ENCODE assay signal across 9 cellular contexts in the genomic region with DNA sequence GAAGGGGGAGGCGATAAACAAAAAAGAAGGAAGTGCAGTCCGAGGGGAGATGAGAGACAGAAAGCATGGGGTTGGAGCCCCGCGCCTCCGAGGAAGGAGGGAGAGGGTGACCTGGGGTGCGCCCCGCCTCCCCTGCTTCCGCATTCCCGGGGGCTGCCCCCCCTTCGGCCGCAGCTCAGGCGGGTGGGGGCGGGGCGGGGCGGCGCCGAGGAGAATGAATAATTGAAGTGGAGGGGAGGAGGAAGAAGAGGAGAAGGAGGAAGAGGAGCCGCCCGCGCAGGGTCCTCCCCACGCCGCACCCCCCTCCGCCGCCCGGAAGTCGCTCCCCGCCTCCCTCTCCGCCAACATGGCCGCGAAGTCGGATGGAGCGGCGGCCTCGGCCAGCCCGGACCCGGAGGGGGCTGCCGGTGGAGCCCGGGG. TPM values are rescaled to one million over a fixed set of nuclear protein-coding genes. Genes with fewer than 3 reads are reported as not detected.
A peak's percentile ranks its signal among the peaks of the same experiment; 100 is the strongest.
DNase-seq lines count a peak whose midpoint lies in the region; ATAC-seq, FAIRE-seq and TF ChIP-seq lines count a peak whose summit lies in the region.
"Had no signal": no experiment of that assay in that cellular context is flagged by ENCODE, and none has a peak within 500 bp of the region (broad histone marks: within the 10 kb centered on the region; RNA-seq: fewer than 3 reads in every experiment).

A gene with protein sequence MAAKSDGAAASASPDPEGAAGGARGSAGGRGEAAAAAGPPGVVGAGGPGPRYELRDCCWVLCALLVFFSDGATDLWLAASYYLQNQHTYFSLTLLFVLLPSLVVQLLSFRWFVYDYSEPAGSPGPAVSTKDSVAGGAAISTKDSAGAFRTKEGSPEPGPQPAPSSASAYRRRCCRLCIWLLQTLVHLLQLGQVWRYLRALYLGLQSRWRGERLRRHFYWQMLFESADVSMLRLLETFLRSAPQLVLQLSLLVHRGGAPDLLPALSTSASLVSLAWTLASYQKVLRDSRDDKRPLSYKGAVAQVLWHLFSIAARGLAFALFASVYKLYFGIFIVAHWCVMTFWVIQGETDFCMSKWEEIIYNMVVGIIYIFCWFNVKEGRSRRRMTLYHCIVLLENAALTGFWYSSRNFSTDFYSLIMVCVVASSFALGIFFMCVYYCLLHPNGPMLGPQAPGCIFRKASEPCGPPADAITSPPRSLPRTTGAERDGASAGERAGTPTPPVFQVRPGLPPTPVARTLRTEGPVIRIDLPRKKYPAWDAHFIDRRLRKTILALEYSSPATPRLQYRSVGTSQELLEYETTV (plus strand): TSS at position 322 of the 420 bp plus-strand sequence. CDS start 25 bp downstream, at position 347.

- peaks cover 0 to 5% (median 0%) of the 10 kb centered on the region in 5 experiments for H3K9me3 Mint-ChIP-seq in brain

- H3K27me3 Mint-ChIP-seq in brain, result peaks cover 53% of the 10 kb centered on the region

- no peaks in the 10 kb centered on the region for H3K36me3 ChIP-seq in pancreas
- H3K36me3 ChIP-seq in vagina, result no peaks in the 10 kb centered on the region

- intact Hi-C loops in pancreas (cut with DNase I), result no loop called here
- intact Hi-C loops in vagina (cut with DNase I), result no loop called here

- no peak for TF ChIP-seq CTCF in brain (conservative IDR thresholded peaks at IDR 0.05)
- no peak for TF ChIP-seq CTCF in pancreas (IDR thresholded peaks at IDR 0.05)
- no peak for TF ChIP-seq CTCF in vagina (IDR thresholded peaks at IDR 0.05)

- ATAC-seq in pancreas, result peak in 3 of 4 donors; percentile 10 to 67 (median 60)

- H3K27ac ChIP-seq in pancreas (no peak within 1 kb of the TSS), vagina (no peak within 1 kb of the TSS)
- H3K27ac ChIP-seq: C4-2B had no signal

- WGBS in pancreas, 2 donors, result 0 to 2% methylated on average over 13 to 38 of the region's 38 CpGs

- H3K27me3 ChIP-seq in pancreas (peaks cover 0 to 11% (median 2%) of the 10 kb centered on the region in 4 donors), vagina (no peaks in the 10 kb centered on the region)

- no peak for TF ChIP-seq POLR2A in vagina (IDR thresholded peaks at IDR 0.05)

- no peaks in the 10 kb centered on the region for H3K36me3 Mint-ChIP-seq in brain

- peak; percentile 74 for DNase-seq in SIG-M5 treated with dmso at 0.1 percent for 504 hours (lab: John Stamatoyannopoulos, UW; ENCODE audit: unreplicated experiment)
- no peak for DNase-seq in SIG-M5 (lab: John Stamatoyannopoulos, UW)
- DNase-seq in NCI-H2196 treated with DMSO at 0.1 percent for 48 hours (lab: John Stamatoyannopoulos, UW; ENCODE audit: unreplicated experiment), result peak; percentile 60
- DNase-seq in pancreas, result peak in 1 of 6 donors; percentile 59
- no peak for DNase-seq in vagina (ENCODE audit: extremely low spot score in 2 of 2)
- DNase-seq in middle frontal gyrus (ENCODE audit: extremely low spot score, low spot score), result no peak
- no peak for DNase-seq in NCI-H446 treated with DMSO at 0.1 percent for 48 hours (lab: John Stamatoyannopoulos, UW)

- peak within 1 kb of the TSS; percentile 83 to 95 (median 93) for H3K27ac Mint-ChIP-seq in brain

- peaks cover 52% of the 10 kb centered on the region for H3K4me1 Mint-ChIP-seq in brain

- no peak for FAIRE-seq in pancreas (lab: Jason Lieb, UNC)

- H3K9me3 ChIP-seq in pancreas, result no peaks in the 10 kb centered on the region
- H3K9me3 ChIP-seq in vagina, result no peaks in the 10 kb centered on the region

- peak within 1 kb of the TSS; percentile 88 to 94 (median 92) for H3K4me3 Mint-ChIP-seq in brain

- peak within 1 kb of the TSS in 2 of 4 donors; percentile 10 to 22 for H3K4me3 ChIP-seq in pancreas
- H3K4me3 ChIP-seq in vagina, result no peak within 1 kb of the TSS

- H3K4me1 ChIP-seq in pancreas (no peaks in the 10 kb centered on the region), vagina (peaks cover 5% of the 10 kb centered on the region)

RNA-seq across cellular contexts. Expression of the gene that starts here (rescaled TPM):
- polyA plus RNA-seq in brain (ENCODE audit: insufficient read depth, low read depth, low replicate concordance) (16.0 TPM), pancreas (1 to 10 TPM in 1 of 2 donors, under 1 TPM in 1; 0.42 to 1.2 TPM)
- total RNA-seq in pancreas (under 1 TPM; 0.05 to 0.46 (median 0.20) TPM), vagina (not detected)

Comparison
In these comparisons a context has a peak if more than half of its experiments do, and no peak if none do; other contexts are left out.
1. DNase-seq: peak in SIG-M5 treated with dmso at 0.1 percent for 504 hours (single experiment) and NCI-H2196 treated with DMSO at 0.1 percent for 48 hours (single experiment); none in SIG-M5 (single experiment), vagina (0 of 2), middle frontal gyrus (single experiment) and NCI-H446 treated with DMSO at 0.1 percent for 48 hours (single experiment).